11 cellular contexts compared by ENCODE assay signal in the genomic region with DNA sequence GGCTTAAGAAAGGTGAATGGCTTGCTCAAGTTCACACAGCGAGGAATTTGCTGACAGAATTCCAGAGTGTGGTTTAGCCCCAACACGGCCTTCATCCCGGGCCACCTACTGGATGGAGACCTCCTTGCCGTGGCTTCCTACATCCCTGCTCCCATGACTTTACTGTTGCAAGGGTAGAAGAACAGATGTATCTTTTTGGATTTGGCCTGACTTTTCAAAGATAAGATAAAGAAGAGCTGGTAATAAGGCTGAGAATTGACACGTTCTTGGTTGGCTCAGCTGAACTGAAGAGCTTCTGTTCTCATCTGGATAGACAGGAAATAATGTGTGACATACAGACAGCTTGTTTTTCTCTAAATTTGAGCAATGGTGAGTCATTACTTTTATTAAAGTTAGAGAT.
DNase-seq lines count a peak whose midpoint lies in the region; ATAC-seq and TF ChIP-seq lines count a peak whose summit lies in the region.
"Had no signal": no experiment of that assay in that cellular context is flagged by ENCODE, and none has a peak within 500 bp of the region (broad histone marks: within the 10 kb centered on the region; RNA-seq: fewer than 3 reads in every experiment).

No MANE protein-coding gene starts in this region.

- ATAC-seq in heart right ventricle: peak in 6 of 8 donors; percentile 50 to 73 (median 64)
- ATAC-seq: activated naive CD8-positive, alpha-beta T cell treated with anti-CD3 and anti-CD28 coated beads, Interleukin-2, amount 50 U/mL, for 24 hours had no signal

- no peaks in the 10 kb centered on the region for H3K36me3 Mint-ChIP-seq in HFFc6 (ENCODE audit: low read depth)

- no peak overlapping the region for H3K4me3 Mint-ChIP-seq in HFFc6
- H3K4me3 Mint-ChIP-seq: activated naive CD8-positive, alpha-beta T cell treated with anti-CD3 and anti-CD28 coated beads, Interleukin-2, amount 50 U/mL, for 24 hours had no signal

- H3K9me3 Mint-ChIP-seq in HFFc6: no peaks in the 10 kb centered on the region
- H3K9me3 Mint-ChIP-seq: activated naive CD8-positive, alpha-beta T cell treated with anti-CD3 and anti-CD28 coated beads, Interleukin-2, amount 50 U/mL, for 24 hours had no signal

- TF ChIP-seq CTCF in HFFc6 (IDR thresholded peaks at IDR 0.05): peak; percentile 43; the same call in 1 of the 2 replicates
- TF ChIP-seq CTCF in heart right ventricle (IDR thresholded peaks at IDR 0.05): no peak

- H3K4me1 ChIP-seq in heart right ventricle: peaks cover 0 to 4% (median 0%) of the 10 kb centered on the region in 9 donors

- H3K36me3 ChIP-seq in heart right ventricle: no peaks in the 10 kb centered on the region

- H3K27ac ChIP-seq in heart right ventricle (peak overlapping the region in 1 of 10 donors; percentile 36), skin epidermis (peak overlapping the region in 17 of 21 experiments; percentile 1 to 81 (median 58))
- H3K27ac ChIP-seq: RWPE1 had no signal

- no peaks in the 10 kb centered on the region for H3K9me3 ChIP-seq in heart right ventricle

- no peaks in the 10 kb centered on the region for H3K27me3 ChIP-seq in heart right ventricle

- 60 to 62% methylated on average over 5 of the region's 5 CpGs for WGBS in heart right ventricle, 2 donors

- H3K4me1 Mint-ChIP-seq in HFFc6 (ENCODE audit: low read depth): peaks cover 52% of the 10 kb centered on the region

- peak overlapping the region; percentile 8; the same call in 1 of the 2 replicates for H3K27ac Mint-ChIP-seq in HFFc6
- H3K27ac Mint-ChIP-seq: activated naive CD8-positive, alpha-beta T cell treated with anti-CD3 and anti-CD28 coated beads, Interleukin-2, amount 50 U/mL, for 24 hours had no signal

- DNase-seq in HFFc6: peak; percentile 23
- DNase-seq in astrocyte of the hippocampus (ENCODE audit: low read depth, low spot score): peak; percentile 30
- DNase-seq in heart right ventricle: no peak
- no peak for DNase-seq in NCI-H345 treated with DMSO at 0.1 percent for 48 hours (lab: John Stamatoyannopoulos, UW; ENCODE audit: unreplicated experiment)
- DNase-seq in stimulated activated CD4-positive, alpha-beta T cell treated with anti-CD3 and anti-CD28 coated beads, Interleukin-15, amount 100 ng/mL, for 24 hours: no peak
- DNase-seq in activated T-cell treated with anti-CD3 and anti-CD28 coated beads, Interleukin-2, amount 50 U/mL, for 48 hours: no peak
- no peak for DNase-seq in retina
- DNase-seq: activated naive CD8-positive, alpha-beta T cell treated with anti-CD3 and anti-CD28 coated beads, Interleukin-2, amount 50 U/mL, for 24 hours; NCI-H345 had no signal

- intact Hi-C loops in heart right ventricle (cut with DNase I): no loop called here

- no peaks in the 10 kb centered on the region for H3K27me3 Mint-ChIP-seq in HFFc6 (ENCODE audit: insufficient read depth)
- H3K27me3 Mint-ChIP-seq: activated naive CD8-positive, alpha-beta T cell treated with anti-CD3 and anti-CD28 coated beads, Interleukin-2, amount 50 U/mL, for 24 hours had no signal

- H3K4me3 ChIP-seq in heart right ventricle (no peak overlapping the region), skin epidermis (no peak overlapping the region)

Comparison
In these comparisons a context has a peak if more than half of its experiments do, and no peak if none do; other contexts are left out.
1. DNase-seq: peak in HFFc6 (single experiment) and astrocyte of the hippocampus (single experiment); none in heart right ventricle (0 of 2), NCI-H345 treated with DMSO at 0.1 percent for 48 hours (single experiment), stimulated activated CD4-positive, alpha-beta T cell treated with anti-CD3 and anti-CD28 coated beads, Interleukin-15, amount 100 ng/mL, for 24 hours (single experiment), activated T-cell treated with anti-CD3 and anti-CD28 coated beads, Interleukin-2, amount 50 U/mL, for 48 hours (0 of 2) and retina (single experiment).